Comparison of ENCODE assay signal across 8 cellular contexts in the genomic region with DNA sequence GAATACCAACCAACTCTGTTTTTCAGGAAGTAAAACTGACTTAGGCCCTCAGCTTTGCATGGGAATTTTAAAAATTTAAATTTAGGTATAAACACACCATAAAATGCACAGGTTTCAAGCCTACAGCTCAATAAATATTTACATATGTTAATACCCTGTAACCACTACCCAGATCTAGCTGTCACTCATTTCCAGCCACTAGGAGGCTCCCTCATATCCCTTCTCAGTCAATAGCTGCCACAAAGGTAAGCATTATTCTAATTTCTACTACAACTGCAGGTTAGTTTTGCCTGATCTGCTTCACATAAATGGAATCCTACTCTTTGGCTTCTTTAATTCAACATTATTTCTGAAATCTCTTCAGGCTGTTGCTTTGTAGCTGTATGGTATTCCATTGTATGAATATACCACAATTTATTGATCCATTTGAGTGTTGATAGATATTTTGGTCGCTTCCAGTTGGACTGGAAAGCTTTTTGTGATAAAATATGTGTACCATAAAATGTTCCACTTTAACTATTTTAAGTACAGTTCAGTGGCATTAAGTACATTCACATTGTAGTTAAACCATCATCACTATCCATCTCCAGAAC. TPM values are rescaled to one million over a fixed set of nuclear protein-coding genes. Genes with fewer than 3 reads are reported as not detected.
DNase-seq lines count a peak whose midpoint lies in the region; ATAC-seq, FAIRE-seq and TF ChIP-seq lines count a peak whose summit lies in the region.

No MANE protein-coding gene starts in this region.

- ATAC-seq in GM18868 (IDR thresholded peaks at IDR 0.05; ENCODE audit: unreplicated experiment) (peak; percentile 86), HG03135 (IDR thresholded peaks at IDR 0.05; ENCODE audit: unreplicated experiment) (peak; percentile 67), mucosa of descending colon (peak; percentile 73)

- TF ChIP-seq CTCF in VCaP (conservative IDR thresholded peaks at IDR 0.05): peak; percentile 76
- peak; percentile 5 for TF ChIP-seq CTCF in mucosa of descending colon (IDR thresholded peaks at IDR 0.05)

- no peaks in the 10 kb centered on the region for H3K9me3 ChIP-seq in mucosa of descending colon

- DNase-seq in mucosa of descending colon (peak in 1 of 3 donors; percentile 69), T-helper 2 cell (no peak), HTR-8/SVneo (ENCODE audit: insufficient read length, low spot score) (no peak), middle frontal gyrus (ENCODE audit: extremely low spot score, low spot score) (no peak), NCI-H2107 treated with DMSO at 0.1 percent for 48 hours (lab: John Stamatoyannopoulos, UW; ENCODE audit: unreplicated experiment) (no peak)

- no peak overlapping the region for H3K4me3 ChIP-seq in mucosa of descending colon

- no peaks in the 10 kb centered on the region for H3K36me3 ChIP-seq in mucosa of descending colon (ENCODE audit: low read depth)

- no peak for FAIRE-seq in HTR-8/SVneo (lab: Jason Lieb, UNC)

- no peak overlapping the region for H3K27ac ChIP-seq in VCaP

- no peaks in the 10 kb centered on the region for H3K4me1 ChIP-seq in mucosa of descending colon (ENCODE audit: low read depth)

- intact Hi-C loops in mucosa of descending colon (cut with DNase I, micrococcal nuclease): no loop called here

RNA-seq across cellular contexts. Expression of a gene that starts 32.5 kb away (rescaled TPM):
- total RNA-seq in mucosa of descending colon: not detected
